Comparison of ENCODE assay signal across 12 cellular contexts in the genomic region with DNA sequence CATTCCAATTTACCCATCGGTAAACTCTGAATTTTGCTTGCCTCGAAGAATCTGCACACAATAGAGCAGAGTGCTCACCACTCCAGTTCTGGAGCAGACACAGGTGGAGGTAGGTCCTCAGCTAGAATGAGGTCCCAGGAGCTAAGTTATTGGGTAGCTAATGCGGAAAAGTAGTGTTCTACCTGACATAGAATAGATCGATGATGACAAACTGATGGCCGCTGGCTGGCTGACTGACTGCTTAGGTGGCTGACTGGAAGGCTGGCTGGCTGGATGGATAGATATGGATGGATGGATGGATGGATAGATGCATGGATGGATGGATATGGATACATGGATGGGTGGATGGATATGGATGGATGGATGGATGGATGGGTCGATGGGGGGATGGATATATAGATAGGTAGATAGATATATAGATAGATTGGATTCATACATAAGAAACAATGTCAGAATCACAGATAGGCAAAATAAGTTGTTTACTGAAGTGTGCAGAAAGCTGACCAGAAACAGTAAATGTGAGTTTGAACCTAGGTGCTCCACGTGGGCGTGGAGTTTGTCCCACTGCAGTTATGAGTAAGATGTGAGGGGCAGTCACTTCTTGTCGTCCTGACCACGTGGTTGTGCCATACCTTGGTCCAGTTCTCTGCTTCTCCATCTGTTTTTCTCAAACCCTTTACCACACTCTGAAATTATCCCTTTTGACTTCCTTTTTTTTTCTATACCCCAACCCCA.
DNase-seq lines count a peak whose midpoint lies in the region; ATAC-seq, FAIRE-seq and TF ChIP-seq lines count a peak whose summit lies in the region.
"Had no signal": no experiment of that assay in that cellular context is flagged by ENCODE, and none has a peak within 500 bp of the region (broad histone marks: within the 10 kb centered on the region; RNA-seq: fewer than 3 reads in every experiment).

No MANE protein-coding gene starts in this region.

- intact Hi-C loops in Right ventricle myocardium superior (cut with DNase I) (no loop called here), cardiac septum (cut with DNase I) (no loop called here), MCF 10A (cut with micrococcal nuclease) (loop anchor here (1.0 to 10.0 kb wide), 6 partner anchors 121 to 665 kb away; no protein-coding TSS in a partner anchor)

- FAIRE-seq in urothelium cell line (lab: Jason Lieb, UNC), result peak; percentile 32

- no peak overlapping the region for H3K4me3 Mint-ChIP-seq in MCF 10A (ENCODE audit: unreplicated experiment)
- H3K4me3 Mint-ChIP-seq: activated T-cell treated with anti-CD3 and anti-CD28 coated beads, Interleukin-2, amount 50 U/mL, for 24 hours; T-helper 1 cell treated with Interleukin-12 subunit alpha and Interleukin-12 subunit beta and Interleukin-4 antibody, amounts not matched to agents 30 μg/mL and 1 μg/mL, for 36 hours had no signal

- H3K9me3 Mint-ChIP-seq in MCF 10A (ENCODE audit: unreplicated experiment), result peaks cover 20% of the 10 kb centered on the region
- H3K9me3 Mint-ChIP-seq: T-helper 1 cell treated with Interleukin-12 subunit alpha and Interleukin-12 subunit beta and Interleukin-4 antibody, amounts not matched to agents 30 μg/mL and 1 μg/mL, for 36 hours had no signal

- peak; percentile 18 for ATAC-seq in Right ventricle myocardium superior (ENCODE audit: poor library complexity)
- peak; percentile 44 for ATAC-seq in HG03565 (IDR thresholded peaks at IDR 0.05; ENCODE audit: unreplicated experiment)

- DNase-seq in Right ventricle myocardium superior (no peak), cardiac septum (ENCODE audit: low spot score) (no peak), urothelium cell line (ENCODE audit: low spot score) (no peak), MCF 10A (ENCODE audit: unreplicated experiment) (no peak), activated gamma-delta T cell (lab: John Stamatoyannopoulos, UW) (no peak), cerebellum (ENCODE audit: low spot score) (no peak)

- no peaks in the 10 kb centered on the region for H3K36me3 ChIP-seq in HEK293 (ENCODE audit: control insufficient read depth in 2 of 2, insufficient read depth in 1 of 2, low read length in 2 of 2)
- H3K36me3 ChIP-seq: stomach had no signal

- CTCF ChIA-PET in HEK293 (lab: Yijun Ruan, JAX) (interaction anchor here (0.6 to 14.4 kb wide), 48 partner anchors 8 to 1684 kb away, joined by 3 to 267 read pairs (median 5); no protein-coding TSS in a partner anchor), MCF 10A (lab: Yijun Ruan, JAX) (interaction anchor here (0.6 to 4.2 kb wide), 39 partner anchors 8 to 859 kb away, joined by 3 to 43 read pairs (median 4); no protein-coding TSS in a partner anchor)

- BruUV-seq in MCF 10A (replicated peaks; lab: Mats Ljungman, UMichigan), result no TSS peak

- H3K4me3 ChIP-seq in HEK293 (ENCODE audit: low read depth, low read length), result no peak overlapping the region
- H3K4me3 ChIP-seq: coronary artery, stomach had no signal

- TF ChIP-seq CTCF in HEK293 (tag by site-specific recombination; IDR thresholded peaks at IDR 0.05), result no peak
- no peak for TF ChIP-seq CTCF in MCF 10A (IDR thresholded peaks at IDR 0.05; ENCODE audit: unreplicated experiment)

- no peaks in the 10 kb centered on the region for H3K36me3 Mint-ChIP-seq in MCF 10A (ENCODE audit: insufficient read depth, unreplicated experiment)

- H3K4me1 Mint-ChIP-seq in MCF 10A (ENCODE audit: insufficient read depth, unreplicated experiment), result peaks cover 13% of the 10 kb centered on the region

- POLR2A ChIA-PET in HEK293 (lab: Yijun Ruan, JAX), result no interaction called here
- POLR2A ChIA-PET in MCF 10A (lab: Yijun Ruan, JAX), result interaction anchor here (0.8 to 1.0 kb wide), 2 partner anchors 99 to 253 kb away, joined by 3 to 4 read pairs; no protein-coding TSS in a partner anchor

- H3K4me1 ChIP-seq in HEK293 (ENCODE audit: control insufficient read depth, insufficient read depth, low read length), result no peaks in the 10 kb centered on the region

- H3K9me3 ChIP-seq in HEK293 (ENCODE audit: control insufficient read depth, insufficient read depth, low read depth, low read length), result no peaks in the 10 kb centered on the region

- no peak overlapping the region for H3K27ac ChIP-seq in HEK293 (ENCODE audit: extremely low read depth, low read depth, low read length)
- H3K27ac ChIP-seq: coronary artery, stomach had no signal

- no peak overlapping the region for H3K27ac Mint-ChIP-seq in MCF 10A (ENCODE audit: low read depth, unreplicated experiment)
- H3K27ac Mint-ChIP-seq: activated T-cell treated with anti-CD3 and anti-CD28 coated beads, Interleukin-2, amount 50 U/mL, for 24 hours; T-helper 1 cell treated with Interleukin-12 subunit alpha and Interleukin-12 subunit beta and Interleukin-4 antibody, amounts not matched to agents 30 μg/mL and 1 μg/mL, for 36 hours had no signal

- H3K27me3 Mint-ChIP-seq in MCF 10A (ENCODE audit: insufficient read depth, unreplicated experiment), result no peaks in the 10 kb centered on the region

TF ChIP-seq in HEK293, 187 proteins besides CTCF, POLR2A, EP300 and RAD21 (continues in another document):
- TF ChIP-seq, protein P1, sequence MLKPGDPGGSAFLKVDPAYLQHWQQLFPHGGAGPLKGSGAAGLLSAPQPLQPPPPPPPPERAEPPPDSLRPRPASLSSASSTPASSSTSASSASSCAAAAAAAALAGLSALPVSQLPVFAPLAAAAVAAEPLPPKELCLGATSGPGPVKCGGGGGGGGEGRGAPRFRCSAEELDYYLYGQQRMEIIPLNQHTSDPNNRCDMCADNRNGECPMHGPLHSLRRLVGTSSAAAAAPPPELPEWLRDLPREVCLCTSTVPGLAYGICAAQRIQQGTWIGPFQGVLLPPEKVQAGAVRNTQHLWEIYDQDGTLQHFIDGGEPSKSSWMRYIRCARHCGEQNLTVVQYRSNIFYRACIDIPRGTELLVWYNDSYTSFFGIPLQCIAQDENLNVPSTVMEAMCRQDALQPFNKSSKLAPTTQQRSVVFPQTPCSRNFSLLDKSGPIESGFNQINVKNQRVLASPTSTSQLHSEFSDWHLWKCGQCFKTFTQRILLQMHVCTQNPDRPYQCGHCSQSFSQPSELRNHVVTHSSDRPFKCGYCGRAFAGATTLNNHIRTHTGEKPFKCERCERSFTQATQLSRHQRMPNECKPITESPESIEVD (tag by site-specific recombination; IDR thresholded peaks at IDR 0.05), result no peak
- TF ChIP-seq, protein P2, sequence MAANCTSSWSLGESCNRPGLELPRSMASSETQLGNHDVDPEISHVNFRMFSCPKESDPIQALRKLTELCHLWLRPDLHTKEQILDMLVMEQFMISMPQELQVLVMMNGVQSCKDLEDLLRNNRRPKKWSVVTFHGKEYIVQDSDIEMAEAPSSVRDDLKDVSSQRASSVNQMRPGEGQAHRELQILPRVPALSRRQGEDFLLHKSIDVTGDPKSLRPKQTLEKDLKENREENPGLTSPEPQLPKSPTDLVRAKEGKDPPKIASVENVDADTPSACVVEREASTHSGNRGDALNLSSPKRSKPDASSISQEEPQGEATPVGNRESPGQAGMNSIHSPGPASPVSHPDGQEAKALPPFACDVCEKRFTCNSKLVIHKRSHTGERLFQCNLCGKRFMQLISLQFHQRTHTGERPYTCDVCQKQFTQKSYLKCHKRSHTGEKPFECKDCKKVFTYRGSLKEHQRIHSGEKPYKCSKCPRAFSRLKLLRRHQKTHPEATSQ (tag by site-specific recombination; IDR thresholded peaks at IDR 0.05), result no peak
- no peak for TF ChIP-seq BCL11B (tag by site-specific recombination; IDR thresholded peaks at IDR 0.05; ENCODE audit: low read depth)
- no peak for TF ChIP-seq ZNF610 (tag by site-specific recombination; IDR thresholded peaks at IDR 0.05; ENCODE audit: borderline replicate concordance)
- TF ChIP-seq, protein P3, sequence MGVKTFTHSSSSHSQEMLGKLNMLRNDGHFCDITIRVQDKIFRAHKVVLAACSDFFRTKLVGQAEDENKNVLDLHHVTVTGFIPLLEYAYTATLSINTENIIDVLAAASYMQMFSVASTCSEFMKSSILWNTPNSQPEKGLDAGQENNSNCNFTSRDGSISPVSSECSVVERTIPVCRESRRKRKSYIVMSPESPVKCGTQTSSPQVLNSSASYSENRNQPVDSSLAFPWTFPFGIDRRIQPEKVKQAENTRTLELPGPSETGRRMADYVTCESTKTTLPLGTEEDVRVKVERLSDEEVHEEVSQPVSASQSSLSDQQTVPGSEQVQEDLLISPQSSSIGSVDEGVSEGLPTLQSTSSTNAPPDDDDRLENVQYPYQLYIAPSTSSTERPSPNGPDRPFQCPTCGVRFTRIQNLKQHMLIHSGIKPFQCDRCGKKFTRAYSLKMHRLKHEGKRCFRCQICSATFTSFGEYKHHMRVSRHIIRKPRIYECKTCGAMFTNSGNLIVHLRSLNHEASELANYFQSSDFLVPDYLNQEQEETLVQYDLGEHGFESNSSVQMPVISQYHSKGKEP (tag by site-specific recombination; IDR thresholded peaks at IDR 0.05), result no peak
- TF ChIP-seq ZNF341 (tag by site-specific recombination; IDR thresholded peaks at IDR 0.05; ENCODE audit: low read depth), result no peak
- no peak for TF ChIP-seq ZNF354C (tag by site-specific recombination; IDR thresholded peaks at IDR 0.05; ENCODE audit: borderline replicate concordance, low read depth)
- TF ChIP-seq ZNF530 (tag by site-specific recombination; IDR thresholded peaks at IDR 0.05; ENCODE audit: low read depth), result no peak
- TF ChIP-seq ZNF501 (tag by site-specific recombination; IDR thresholded peaks at IDR 0.05), result no peak
- TF ChIP-seq BCL11A (tag by site-specific recombination; IDR thresholded peaks at IDR 0.05; ENCODE audit: low read depth), result no peak
- peak; percentile 76 for TF ChIP-seq ZNF366 (tag by site-specific recombination; conservative IDR thresholded peaks at IDR 0.05)
- TF ChIP-seq, protein P4, sequence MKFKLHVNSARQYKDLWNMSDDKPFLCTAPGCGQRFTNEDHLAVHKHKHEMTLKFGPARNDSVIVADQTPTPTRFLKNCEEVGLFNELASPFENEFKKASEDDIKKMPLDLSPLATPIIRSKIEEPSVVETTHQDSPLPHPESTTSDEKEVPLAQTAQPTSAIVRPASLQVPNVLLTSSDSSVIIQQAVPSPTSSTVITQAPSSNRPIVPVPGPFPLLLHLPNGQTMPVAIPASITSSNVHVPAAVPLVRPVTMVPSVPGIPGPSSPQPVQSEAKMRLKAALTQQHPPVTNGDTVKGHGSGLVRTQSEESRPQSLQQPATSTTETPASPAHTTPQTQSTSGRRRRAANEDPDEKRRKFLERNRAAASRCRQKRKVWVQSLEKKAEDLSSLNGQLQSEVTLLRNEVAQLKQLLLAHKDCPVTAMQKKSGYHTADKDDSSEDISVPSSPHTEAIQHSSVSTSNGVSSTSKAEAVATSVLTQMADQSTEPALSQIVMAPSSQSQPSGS (tag by site-specific recombination; IDR thresholded peaks at IDR 0.05; ENCODE audit: low read depth), result no peak
- no peak for TF ChIP-seq GLIS2 (tag by site-specific recombination; IDR thresholded peaks at IDR 0.05)
- peak; percentile 82; the same call in 1 of the 2 replicates for TF ChIP-seq ZBTB17 (tag by site-specific recombination; IDR thresholded peaks at IDR 0.05)
- no peak for TF ChIP-seq ZNF707 (tag by site-specific recombination; IDR thresholded peaks at IDR 0.05)
